ENCODE assay signal across 8 cellular contexts in the genomic region with DNA sequence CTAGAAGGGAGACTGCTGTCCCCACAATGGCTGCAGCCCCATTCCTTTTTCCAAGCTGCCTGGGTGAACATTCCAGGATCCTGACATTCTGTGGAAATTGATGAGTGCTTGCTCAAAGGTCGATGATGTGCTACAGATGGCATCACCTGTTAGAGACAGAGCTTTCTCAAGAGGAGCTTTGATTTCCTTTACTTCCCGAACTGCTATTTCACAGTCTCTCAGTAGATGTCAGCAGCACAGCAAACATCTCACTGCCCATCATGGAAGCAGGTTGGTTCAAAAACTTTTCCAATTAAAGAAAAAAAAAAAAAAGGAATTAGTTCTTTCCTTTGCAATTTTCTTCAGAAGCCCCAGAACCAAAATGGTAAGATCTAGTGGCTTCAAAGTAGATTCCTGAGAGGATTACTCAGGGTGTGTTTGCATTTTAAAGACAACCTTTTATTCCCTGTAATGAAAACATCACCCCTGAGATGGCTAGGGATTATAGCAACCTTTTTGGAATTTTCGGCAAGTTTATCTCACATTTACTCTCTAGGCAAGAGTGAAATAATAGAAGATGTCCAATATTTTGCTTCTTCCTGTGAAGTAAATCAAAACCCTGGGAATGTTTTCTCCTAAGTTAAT. TPM values are rescaled to one million over a fixed set of nuclear protein-coding genes. Genes with fewer than 3 reads are reported as not detected.
DNase-seq lines count a peak whose midpoint lies in the region; ATAC-seq and TF ChIP-seq lines count a peak whose summit lies in the region.

No MANE protein-coding gene starts in this region.

- no peak overlapping the region for H2AFZ ChIP-seq in OCI-LY1 (ENCODE audit: low read length)
- H2AFZ ChIP-seq in Karpas-422 (ENCODE audit: low read length): no peak overlapping the region

- H3F3A ChIP-seq in OCI-LY1 (ENCODE audit: insufficient read depth, low read length): no peaks in the 10 kb centered on the region

- DNase-seq in GM10248 (ENCODE audit: extremely low spot score) (peak; percentile 26), esophagus squamous epithelium (lab: John Stamatoyannopoulos, UW) (no peak), ovary (no peak), Karpas-422 (no peak), SHP77 (lab: John Stamatoyannopoulos, UW) (no peak)
- DNase-seq in naive thymus-derived CD8-positive, alpha-beta T cell: no peak

- TF ChIP-seq CTCF in GM10248 (IDR thresholded peaks at IDR 0.05; ENCODE audit: control extremely low read depth, extremely low read depth, low read depth, missing control alignments) (peak; percentile 43), OCI-LY1 (IDR thresholded peaks at IDR 0.05; ENCODE audit: low read length) (peak; percentile 48), esophagus squamous epithelium (IDR thresholded peaks at IDR 0.05) (peak in 5 of 6 experiments; percentile 13 to 45 (median 15)), ovary (IDR thresholded peaks at IDR 0.05) (peak in 2 of 3 donors; percentile 28 to 36)

- H3K4me1 ChIP-seq in OCI-LY1 (ENCODE audit: insufficient read depth, low read length, severe bottlenecking) (no peaks in the 10 kb centered on the region), esophagus squamous epithelium (peaks cover 0 to 7% (median 0%) of the 10 kb centered on the region in 3 donors), ovary (ENCODE audit: insufficient read depth) (peaks cover 7% of the 10 kb centered on the region), Karpas-422 (ENCODE audit: low read length) (no peaks in the 10 kb centered on the region)

- CTCF ChIA-PET in GM10248 (lab: Yijun Ruan, JAX): interaction anchor here (0.6 to 12.9 kb wide), 6 partner anchors 16 to 319 kb away, joined by 3 to 93 read pairs (median 7); partner anchors contain the start of gene POLR2M

- TF ChIP-seq POLR2A in esophagus squamous epithelium (IDR thresholded peaks at IDR 0.05) (no peak), ovary (IDR thresholded peaks at IDR 0.05) (no peak)

- peaks cover 0 to 4% (median 0%) of the 10 kb centered on the region in 4 donors for H3K4me1 Mint-ChIP-seq in naive thymus-derived CD8-positive, alpha-beta T cell

- no peaks in the 10 kb centered on the region for H3K27me3 ChIP-seq in OCI-LY1 (ENCODE audit: insufficient read depth, low read length)
- no peaks in the 10 kb centered on the region for H3K27me3 ChIP-seq in esophagus squamous epithelium
- H3K27me3 ChIP-seq in ovary: no peaks in the 10 kb centered on the region
- H3K27me3 ChIP-seq in Karpas-422 (ENCODE audit: low read length): no peaks in the 10 kb centered on the region

- H3K36me3 ChIP-seq in OCI-LY1 (ENCODE audit: insufficient read depth, low read length) (no peaks in the 10 kb centered on the region), esophagus squamous epithelium (no peaks in the 10 kb centered on the region), ovary (no peaks in the 10 kb centered on the region), Karpas-422 (ENCODE audit: insufficient read depth, low read length) (no peaks in the 10 kb centered on the region)

- H3K79me2 ChIP-seq in OCI-LY1 (ENCODE audit: insufficient read depth, low read length) (no peaks in the 10 kb centered on the region), Karpas-422 (ENCODE audit: low read length) (no peaks in the 10 kb centered on the region)

- TF ChIP-seq EP300 in ovary (IDR thresholded peaks at IDR 0.05): no peak

- H3K27ac ChIP-seq in OCI-LY1 (ENCODE audit: low read depth, low read length, poor library complexity, severe bottlenecking) (no peak overlapping the region), esophagus squamous epithelium (no peak overlapping the region), ovary (no peak overlapping the region), Karpas-422 (ENCODE audit: low read length) (no peak overlapping the region)

- H3K4me3 Mint-ChIP-seq in naive thymus-derived CD8-positive, alpha-beta T cell: no peak overlapping the region

- H3K9me3 Mint-ChIP-seq in naive thymus-derived CD8-positive, alpha-beta T cell: no peaks in the 10 kb centered on the region

- H3K4me3 ChIP-seq in OCI-LY1 (ENCODE audit: low read depth, low read length, poor library complexity, severe bottlenecking): no peak overlapping the region
- H3K4me3 ChIP-seq in esophagus squamous epithelium: no peak overlapping the region
- H3K4me3 ChIP-seq in ovary: no peak overlapping the region
- H3K4me3 ChIP-seq in Karpas-422 (ENCODE audit: low read length): no peak overlapping the region

- H3K9me3 ChIP-seq in OCI-LY1 (ENCODE audit: low read length) (no peaks in the 10 kb centered on the region), esophagus squamous epithelium (no peaks in the 10 kb centered on the region), ovary (no peaks in the 10 kb centered on the region), Karpas-422 (ENCODE audit: low read length) (no peaks in the 10 kb centered on the region)

- no peak overlapping the region for H3K4me2 ChIP-seq in OCI-LY1 (ENCODE audit: low read length)
- no peak overlapping the region for H3K4me2 ChIP-seq in Karpas-422 (ENCODE audit: low read depth, low read length, poor library complexity, severe bottlenecking)

- H4K20me1 ChIP-seq in OCI-LY1 (ENCODE audit: insufficient read depth, low read length) (no peaks in the 10 kb centered on the region), Karpas-422 (ENCODE audit: insufficient read depth, low read depth, low read length) (no peaks in the 10 kb centered on the region)

- peaks cover 0 to under 1% (median under 1%) of the 10 kb centered on the region in 3 donors for H3K36me3 Mint-ChIP-seq in naive thymus-derived CD8-positive, alpha-beta T cell

- POLR2A ChIA-PET in GM10248 (lab: Yijun Ruan, JAX): no interaction called here
- POLR2A ChIA-PET in naive thymus-derived CD8-positive, alpha-beta T cell (lab: Charles Lee): no interaction called here

- WGBS in esophagus squamous epithelium, 2 donors: 27 to 32% methylated on average over 3 of the region's 3 CpGs
- WGBS in ovary, 3 donors: 10 to 14% (median 11%) methylated on average over 3 of the region's 3 CpGs

- H3K9me2 ChIP-seq in OCI-LY1 (ENCODE audit: low read depth, low read length): no peaks in the 10 kb centered on the region
- H3K9me2 ChIP-seq in Karpas-422 (replicated peaks; ENCODE audit: insufficient read depth, low read length): no peaks in the 10 kb centered on the region

- H3K27me3 Mint-ChIP-seq in naive thymus-derived CD8-positive, alpha-beta T cell: no peaks in the 10 kb centered on the region

- intact Hi-C loops in esophagus squamous epithelium (cut with DNase I) (loop anchor here (5.0 kb wide), 1 partner anchor 111 kb away; no protein-coding TSS in a partner anchor), ovary (cut with DNase I) (loop anchor here (2.0 to 10.0 kb wide), 5 partner anchors 114 to 434 kb away; partner anchors contain the start of gene ALDH1A2 (in 1 of the 4))

- H3K9ac ChIP-seq in OCI-LY1 (ENCODE audit: low read length): no peak overlapping the region
- H3K9ac ChIP-seq in Karpas-422 (ENCODE audit: low read length): no peak overlapping the region

- H3K27ac Mint-ChIP-seq in naive thymus-derived CD8-positive, alpha-beta T cell: no peak overlapping the region

- ATAC-seq in HG02798 (IDR thresholded peaks at IDR 0.05; ENCODE audit: poor library complexity, unreplicated experiment): no peak
- no peak for ATAC-seq in naive thymus-derived CD8-positive, alpha-beta T cell

RNA-seq across cellular contexts. Expression of gene POLR2M, which starts 44.8 kb away (rescaled TPM):
- total RNA-seq in esophagus squamous epithelium: 100 to 1,000 TPM in 2 of 4 donors, 10 to 100 TPM in 2; 14.5 to 839 (median 71.7) TPM
- 100 to 1,000 TPM in 4 of 7 donors, 10 to 100 TPM in 3; 82.8 to 510 (median 113) TPM for total RNA-seq in ovary
- polyA plus RNA-seq in ovary: 100 to 1,000 TPM in 1 of 2 donors, 10 to 100 TPM in 1; 47.1 to 166 TPM
- 221 and 672 TPM in 2 replicates for total RNA-seq in Karpas-422 (2014; rRNA removed; shearing (Covaris generic); ENCODE audit: low replicate concordance)
- total RNA-seq in naive thymus-derived CD8-positive, alpha-beta T cell: 100 to 1,000 TPM; 106 to 114 TPM
- polyA plus RNA-seq in naive thymus-derived CD8-positive, alpha-beta T cell: 10 to 100 TPM; 46.0 to 56.7 (median 52.0) TPM
